Comparison of ENCODE assay signal across 8 cellular contexts in the genomic region with DNA sequence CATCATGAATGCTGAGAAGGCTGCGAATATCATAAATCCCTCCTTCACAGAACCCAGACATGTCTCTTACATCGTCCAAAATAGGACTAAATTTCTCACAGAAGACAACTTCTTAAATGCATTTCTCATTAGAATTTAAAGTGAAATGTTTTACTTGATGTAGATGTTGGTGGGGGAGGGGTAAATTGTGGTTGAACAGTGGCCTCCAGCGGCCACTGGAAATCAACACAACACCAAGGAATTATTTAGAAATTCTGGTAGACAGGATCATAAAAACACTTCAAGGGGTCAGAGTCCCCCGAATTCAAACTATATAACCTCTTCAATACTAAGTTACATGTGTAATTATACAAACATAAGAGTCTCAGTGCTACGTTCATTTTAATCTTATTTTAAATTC.
DNase-seq lines count a peak whose midpoint lies in the region; ATAC-seq, FAIRE-seq and TF ChIP-seq lines count a peak whose summit lies in the region.

No MANE protein-coding gene starts in this region.

- peaks cover 12% of the 10 kb centered on the region for H3K27me3 Mint-ChIP-seq in activated T-helper 17 cell treated with anti-CD3 and anti-CD28 coated beads, Interleukin-2, amount 50 U/mL, for 72 hours

- no peak overlapping the region for H3K27ac ChIP-seq in HepG2 (ENCODE audit: extremely low read length, insufficient read depth, low read length)
- H3K27ac ChIP-seq in uterus: no peak overlapping the region

- peak; percentile 74 for TF ChIP-seq CTCF in HepG2 (CRISPR knock-in tag; IDR thresholded peaks at IDR 0.05)
- TF ChIP-seq CTCF in uterus (IDR thresholded peaks at IDR 0.05): peak in 2 of 4 experiments; percentile 28 to 34

- peak; percentile 57 for DNase-seq in EH (ENCODE audit: low read depth)
- DNase-seq in MV-4-11 (lab: John Stamatoyannopoulos, UW): peak; percentile 35
- DNase-seq in astrocyte of the hippocampus (ENCODE audit: low read depth, low spot score): peak; percentile 73
- DNase-seq in HepG2 (ENCODE audit: low spot score): peak; percentile 39
- no peak for DNase-seq in uterus
- DNase-seq in SKM-1 (lab: John Stamatoyannopoulos, UW; ENCODE audit: unreplicated experiment): no peak

- CTCF ChIA-PET in HepG2 (lab: Yijun Ruan, JAX; ENCODE audit: low intra/inter-chr PET ratio, low total read pairs): interaction anchor here (1.3 to 1.6 kb wide), 2 partner anchors 692 to 1196 kb away, joined by 6 read pairs; no protein-coding TSS in a partner anchor

- H2AFZ ChIP-seq in HepG2 (ENCODE audit: low read length): no peak overlapping the region

- peak; percentile 59 for ATAC-seq in GM21619 (IDR thresholded peaks at IDR 0.05; ENCODE audit: unreplicated experiment)
- peak; percentile 81 for ATAC-seq in HepG2
- ATAC-seq in activated T-helper 17 cell treated with anti-CD3 and anti-CD28 coated beads, Interleukin-2, amount 50 U/mL, for 72 hours (replicated peaks): no peak

- H3K27me3 ChIP-seq in HepG2 (ENCODE audit: control insufficient read depth in 1 of 2, insufficient read depth in 2 of 2, low read length in 2 of 2) (no peaks in the 10 kb centered on the region), uterus (no peaks in the 10 kb centered on the region)

- peak; percentile 57 for TF ChIP-seq RAD21 in HepG2 (CRISPR knock-in tag; IDR thresholded peaks at IDR 0.05)

- POLR2A ChIA-PET in HepG2 (lab: Yijun Ruan, JAX): no interaction called here

- H4K20me1 ChIP-seq in HepG2 (ENCODE audit: insufficient read depth, low read length): no peaks in the 10 kb centered on the region

- no peaks in the 10 kb centered on the region for H3K36me3 Mint-ChIP-seq in activated T-helper 17 cell treated with anti-CD3 and anti-CD28 coated beads, Interleukin-2, amount 50 U/mL, for 72 hours (ENCODE audit: low read depth)

- H3K36me3 ChIP-seq in HepG2 (replicated peaks in 1 of 2; ENCODE audit: control insufficient read depth in 1 of 2, insufficient read depth in 2 of 2, low read length in 2 of 2) (no peaks in the 10 kb centered on the region), uterus (no peaks in the 10 kb centered on the region)

- H3K4me3 ChIP-seq in HepG2 (replicated peaks in 1 of 3; ENCODE audit: insufficient read depth in 1 of 3, low read depth in 2 of 3, low read length in 3 of 3) (no peak overlapping the region), uterus (no peak overlapping the region)

- no peaks in the 10 kb centered on the region for H3K4me1 Mint-ChIP-seq in activated T-helper 17 cell treated with anti-CD3 and anti-CD28 coated beads, Interleukin-2, amount 50 U/mL, for 72 hours

- H3K4me1 ChIP-seq in HepG2 (ENCODE audit: insufficient read depth, low read length) (no peaks in the 10 kb centered on the region), uterus (no peaks in the 10 kb centered on the region)

- H3K9me3 Mint-ChIP-seq in activated T-helper 17 cell treated with anti-CD3 and anti-CD28 coated beads, Interleukin-2, amount 50 U/mL, for 72 hours: no peaks in the 10 kb centered on the region

- intact Hi-C loops in HepG2 (cut with micrococcal nuclease; ENCODE audit: unreplicated experiment) (loop anchor here (1.0 to 10.0 kb wide), 6 partner anchors 415 to 1755 kb away; no protein-coding TSS in a partner anchor), uterus (cut with DNase I; ENCODE audit: low total_unique reads) (no loop called here)

- no TSS peak for BruUV-seq in HepG2 (replicated peaks; lab: Mats Ljungman, UMichigan)

- FAIRE-seq in HepG2 (lab: Jason Lieb, UNC): peak; percentile 37

- WGBS in HepG2 (ENCODE audit: low lambda C conversion rate): under 1% methylated on average over 5 of the region's 5 CpGs

- TF ChIP-seq POLR2A in HepG2 (IDR thresholded peaks at IDR 0.05; ENCODE audit: insufficient read depth in 1 of 2, low read depth in 2 of 2, low read length in 2 of 2) (no peak), uterus (IDR thresholded peaks at IDR 0.05) (no peak)

- no peak overlapping the region for H3K9ac ChIP-seq in HepG2 (ENCODE audit: insufficient read depth, low read depth, low read length)

- in situ Hi-C loops in HepG2 (cut with HindIII; ENCODE audit: extremely low pct_ligation_motif_present, low pct_unique_long_range_greater_than_20kb): loop anchor here (25.0 kb wide), 2 partner anchors 1190 to 1740 kb away; no protein-coding TSS in a partner anchor

- no peak overlapping the region for H3K4me2 ChIP-seq in HepG2 (ENCODE audit: low read depth, low read length)

- H3K4me3 Mint-ChIP-seq in activated T-helper 17 cell treated with anti-CD3 and anti-CD28 coated beads, Interleukin-2, amount 50 U/mL, for 72 hours: no peak overlapping the region

- H3K27ac Mint-ChIP-seq in activated T-helper 17 cell treated with anti-CD3 and anti-CD28 coated beads, Interleukin-2, amount 50 U/mL, for 72 hours: no peak overlapping the region

- no peaks in the 10 kb centered on the region for H3K9me3 ChIP-seq in HepG2 (ENCODE audit: low read length)
- no peaks in the 10 kb centered on the region for H3K9me3 ChIP-seq in uterus

- no peaks in the 10 kb centered on the region for H3K79me2 ChIP-seq in HepG2 (ENCODE audit: insufficient read depth, low read length)

- TF ChIP-seq EP300 in HepG2 (IDR thresholded peaks at IDR 0.05; ENCODE audit: low read depth in 2 of 2, low read length in 2 of 2) (no peak), HepG2 (CRISPR knock-in tag; IDR thresholded peaks at IDR 0.05; ENCODE audit: borderline replicate concordance) (no peak)

TF ChIP-seq in HepG2, 621 proteins besides CTCF, POLR2A, EP300 and RAD21 (continues in another document):
- TF ChIP-seq, protein P1, sequence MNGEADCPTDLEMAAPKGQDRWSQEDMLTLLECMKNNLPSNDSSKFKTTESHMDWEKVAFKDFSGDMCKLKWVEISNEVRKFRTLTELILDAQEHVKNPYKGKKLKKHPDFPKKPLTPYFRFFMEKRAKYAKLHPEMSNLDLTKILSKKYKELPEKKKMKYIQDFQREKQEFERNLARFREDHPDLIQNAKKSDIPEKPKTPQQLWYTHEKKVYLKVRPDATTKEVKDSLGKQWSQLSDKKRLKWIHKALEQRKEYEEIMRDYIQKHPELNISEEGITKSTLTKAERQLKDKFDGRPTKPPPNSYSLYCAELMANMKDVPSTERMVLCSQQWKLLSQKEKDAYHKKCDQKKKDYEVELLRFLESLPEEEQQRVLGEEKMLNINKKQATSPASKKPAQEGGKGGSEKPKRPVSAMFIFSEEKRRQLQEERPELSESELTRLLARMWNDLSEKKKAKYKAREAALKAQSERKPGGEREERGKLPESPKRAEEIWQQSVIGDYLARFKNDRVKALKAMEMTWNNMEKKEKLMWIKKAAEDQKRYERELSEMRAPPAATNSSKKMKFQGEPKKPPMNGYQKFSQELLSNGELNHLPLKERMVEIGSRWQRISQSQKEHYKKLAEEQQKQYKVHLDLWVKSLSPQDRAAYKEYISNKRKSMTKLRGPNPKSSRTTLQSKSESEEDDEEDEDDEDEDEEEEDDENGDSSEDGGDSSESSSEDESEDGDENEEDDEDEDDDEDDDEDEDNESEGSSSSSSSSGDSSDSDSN (CRISPR knock-in tag; IDR thresholded peaks at IDR 0.05): no peak
- peak; percentile 80 for TF ChIP-seq STAG1 (CRISPR knock-in tag; IDR thresholded peaks at IDR 0.05)
- TF ChIP-seq SMC3 (IDR thresholded peaks at IDR 0.05; ENCODE audit: low read length): peak; percentile 79
- TF ChIP-seq ZSCAN30 (CRISPR knock-in tag; IDR thresholded peaks at IDR 0.05): no peak
- 0 out of 4 replicates have a peak, but pooled peaks of 1 of the 2 experiments have one; percentile 20 for TF ChIP-seq NR2F1 (CRISPR knock-in tag; IDR thresholded peaks at IDR 0.05)
- TF ChIP-seq, protein P2, sequence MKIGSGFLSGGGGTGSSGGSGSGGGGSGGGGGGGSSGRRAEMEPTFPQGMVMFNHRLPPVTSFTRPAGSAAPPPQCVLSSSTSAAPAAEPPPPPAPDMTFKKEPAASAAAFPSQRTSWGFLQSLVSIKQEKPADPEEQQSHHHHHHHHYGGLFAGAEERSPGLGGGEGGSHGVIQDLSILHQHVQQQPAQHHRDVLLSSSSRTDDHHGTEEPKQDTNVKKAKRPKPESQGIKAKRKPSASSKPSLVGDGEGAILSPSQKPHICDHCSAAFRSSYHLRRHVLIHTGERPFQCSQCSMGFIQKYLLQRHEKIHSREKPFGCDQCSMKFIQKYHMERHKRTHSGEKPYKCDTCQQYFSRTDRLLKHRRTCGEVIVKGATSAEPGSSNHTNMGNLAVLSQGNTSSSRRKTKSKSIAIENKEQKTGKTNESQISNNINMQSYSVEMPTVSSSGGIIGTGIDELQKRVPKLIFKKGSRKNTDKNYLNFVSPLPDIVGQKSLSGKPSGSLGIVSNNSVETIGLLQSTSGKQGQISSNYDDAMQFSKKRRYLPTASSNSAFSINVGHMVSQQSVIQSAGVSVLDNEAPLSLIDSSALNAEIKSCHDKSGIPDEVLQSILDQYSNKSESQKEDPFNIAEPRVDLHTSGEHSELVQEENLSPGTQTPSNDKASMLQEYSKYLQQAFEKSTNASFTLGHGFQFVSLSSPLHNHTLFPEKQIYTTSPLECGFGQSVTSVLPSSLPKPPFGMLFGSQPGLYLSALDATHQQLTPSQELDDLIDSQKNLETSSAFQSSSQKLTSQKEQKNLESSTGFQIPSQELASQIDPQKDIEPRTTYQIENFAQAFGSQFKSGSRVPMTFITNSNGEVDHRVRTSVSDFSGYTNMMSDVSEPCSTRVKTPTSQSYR (CRISPR knock-in tag; IDR thresholded peaks at IDR 0.05; ENCODE audit: borderline replicate concordance): peak; percentile 74; the same call in 1 of the 2 replicates
- TF ChIP-seq, protein P3, sequence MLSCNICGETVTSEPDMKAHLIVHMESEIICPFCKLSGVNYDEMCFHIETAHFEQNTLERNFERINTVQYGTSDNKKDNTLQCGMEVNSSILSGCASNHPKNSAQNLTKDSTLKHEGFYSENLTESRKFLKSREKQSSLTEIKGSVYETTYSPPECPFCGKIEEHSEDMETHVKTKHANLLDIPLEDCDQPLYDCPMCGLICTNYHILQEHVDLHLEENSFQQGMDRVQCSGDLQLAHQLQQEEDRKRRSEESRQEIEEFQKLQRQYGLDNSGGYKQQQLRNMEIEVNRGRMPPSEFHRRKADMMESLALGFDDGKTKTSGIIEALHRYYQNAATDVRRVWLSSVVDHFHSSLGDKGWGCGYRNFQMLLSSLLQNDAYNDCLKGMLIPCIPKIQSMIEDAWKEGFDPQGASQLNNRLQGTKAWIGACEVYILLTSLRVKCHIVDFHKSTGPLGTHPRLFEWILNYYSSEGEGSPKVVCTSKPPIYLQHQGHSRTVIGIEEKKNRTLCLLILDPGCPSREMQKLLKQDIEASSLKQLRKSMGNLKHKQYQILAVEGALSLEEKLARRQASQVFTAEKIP (CRISPR knock-in tag; IDR thresholded peaks at IDR 0.05; ENCODE audit: borderline replicate concordance): no peak
- TF ChIP-seq, protein P4, sequence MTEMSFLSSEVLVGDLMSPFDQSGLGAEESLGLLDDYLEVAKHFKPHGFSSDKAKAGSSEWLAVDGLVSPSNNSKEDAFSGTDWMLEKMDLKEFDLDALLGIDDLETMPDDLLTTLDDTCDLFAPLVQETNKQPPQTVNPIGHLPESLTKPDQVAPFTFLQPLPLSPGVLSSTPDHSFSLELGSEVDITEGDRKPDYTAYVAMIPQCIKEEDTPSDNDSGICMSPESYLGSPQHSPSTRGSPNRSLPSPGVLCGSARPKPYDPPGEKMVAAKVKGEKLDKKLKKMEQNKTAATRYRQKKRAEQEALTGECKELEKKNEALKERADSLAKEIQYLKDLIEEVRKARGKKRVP (CRISPR knock-in tag; IDR thresholded peaks at IDR 0.05): no peak

Comparison
In these comparisons a context has a peak if more than half of its experiments do, and no peak if none do; other contexts are left out.
1. DNase-seq: peak in EH (single experiment), MV-4-11 (single experiment), astrocyte of the hippocampus (single experiment) and HepG2 (single experiment); none in uterus (0 of 2) and SKM-1 (single experiment).